Comparison of ENCODE assay signal across 10 cellular contexts in genomic region chr3:187799942-187800637, GRCh38. TPM values are rescaled to one million over a fixed set of nuclear protein-coding genes. Genes with fewer than 3 reads are reported as not detected.
DNase-seq lines count a peak whose midpoint lies in the region; ATAC-seq and TF ChIP-seq lines count a peak whose summit lies in the region.
"Had no signal": no experiment of that assay in that cellular context is flagged by ENCODE, and none has a peak within 500 bp of the region (broad histone marks: within the 10 kb centered on the region; RNA-seq: fewer than 3 reads in every experiment).

No MANE protein-coding gene starts in this region.

- no peaks in the 10 kb centered on the region for H3K9me2 ChIP-seq in OCI-LY7 (ENCODE audit: insufficient read depth, low read length)

- peaks cover 0 to under 1% of the 10 kb centered on the region in 2 donors for H3K27me3 Mint-ChIP-seq in natural killer cell (ENCODE audit: low read depth in 2 of 2)
- peaks cover 19% of the 10 kb centered on the region for H3K27me3 Mint-ChIP-seq in progenitor cell of endocrine pancreas

- peak overlapping the region; percentile 78 for H3K4me3 Mint-ChIP-seq in natural killer cell
- no peak overlapping the region for H3K4me3 Mint-ChIP-seq in progenitor cell of endocrine pancreas (ENCODE audit: low read depth)
- H3K4me3 Mint-ChIP-seq: neural crest cell had no signal

- no TSS peak for BruUV-seq in OCI-LY7 (replicated peaks; lab: Mats Ljungman, UMichigan)

- H3K36me3 ChIP-seq in OCI-LY7 (ENCODE audit: insufficient read depth, low read length) = no peaks in the 10 kb centered on the region
- H3K36me3 ChIP-seq: cardiac muscle cell, heart right ventricle had no signal

- POLR2A ChIA-PET in OCI-LY7 (lab: Charles Lee) = interaction anchor here (0.6 to 1.8 kb wide), 14 partner anchors 9 to 1135 kb away, joined by 3 to 9 read pairs (median 3); partner anchors contain the start of gene BCL6

- H3K4me1 Mint-ChIP-seq in natural killer cell = peaks cover 60% of the 10 kb centered on the region in 2 donors
- H3K4me1 Mint-ChIP-seq in progenitor cell of endocrine pancreas (ENCODE audit: low read depth) = peaks cover 12% of the 10 kb centered on the region
- H3K4me1 Mint-ChIP-seq: neural crest cell had no signal

- no peak overlapping the region for H3K27ac ChIP-seq in OCI-LY7 (ENCODE audit: low read depth, low read length, poor library complexity, severe bottlenecking)
- H3K27ac ChIP-seq: cardiac muscle cell had no signal

- intact Hi-C loops in OCI-LY7 (cut with micrococcal nuclease; ENCODE audit: unreplicated experiment) (no loop called here), natural killer cell (cut with micrococcal nuclease) (no loop called here), posterior vena cava (cut with DNase I) (no loop called here)

- peaks cover 0 to 5% of the 10 kb centered on the region in 2 donors for H3K9me3 Mint-ChIP-seq in natural killer cell
- no peaks in the 10 kb centered on the region for H3K9me3 Mint-ChIP-seq in progenitor cell of endocrine pancreas (ENCODE audit: low read depth)

- H3K4me1 ChIP-seq in OCI-LY7 (ENCODE audit: insufficient read depth, low read length, poor library complexity, severe bottlenecking) = peaks cover 31% of the 10 kb centered on the region

- DNase-seq in OCI-LY7 (ENCODE audit: low spot score) = no peak
- DNase-seq in natural killer cell = no peak
- DNase-seq in posterior vena cava (ENCODE audit: low spot score) = no peak
- DNase-seq in progenitor cell of endocrine pancreas (ENCODE audit: low spot score, unreplicated experiment) = no peak
- DNase-seq in G401 (ENCODE audit: low spot score) = no peak
- DNase-seq: heart right ventricle had no signal

- no peaks in the 10 kb centered on the region for H4K20me1 ChIP-seq in OCI-LY7 (ENCODE audit: insufficient read depth, low read length)

- no peak overlapping the region for H3K4me3 ChIP-seq in OCI-LY7 (ENCODE audit: low read depth, low read length, poor library complexity, severe bottlenecking)
- H3K4me3 ChIP-seq: cardiac muscle cell, heart right ventricle had no signal

- no peak for TF ChIP-seq CTCF in OCI-LY7 (conservative IDR thresholded peaks at IDR 0.05; ENCODE audit: low read length)
- no peak for TF ChIP-seq CTCF in natural killer cell (IDR thresholded peaks at IDR 0.05)
- no peak for TF ChIP-seq CTCF in progenitor cell of endocrine pancreas (IDR thresholded peaks at IDR 0.05; ENCODE audit: unreplicated experiment)

- peak overlapping the region; percentile 22; the same call in 1 of the 2 replicates for H3K4me2 ChIP-seq in OCI-LY7 (ENCODE audit: low read length)

- CTCF ChIA-PET in OCI-LY7 (lab: Charles Lee; ENCODE audit: unreplicated experiment) = interaction anchor here (0.8 kb wide), 1 partner anchor 17 kb away, joined by 3 read pairs; no protein-coding TSS in a partner anchor

- ATAC-seq in GM18873 (IDR thresholded peaks at IDR 0.05; ENCODE audit: low FRiP score, unreplicated experiment) = peak; percentile 42
- peak; percentile 47 for ATAC-seq in HG02678 (IDR thresholded peaks at IDR 0.05; ENCODE audit: unreplicated experiment)
- ATAC-seq in natural killer cell = peak; percentile 41 to 59 (median 52)
- ATAC-seq: heart right ventricle had no signal

- no peaks in the 10 kb centered on the region for H3K9me3 ChIP-seq in OCI-LY7 (ENCODE audit: low read length)
- H3K9me3 ChIP-seq: heart right ventricle had no signal

- no peaks in the 10 kb centered on the region for H3K79me2 ChIP-seq in OCI-LY7 (ENCODE audit: insufficient read depth, low read depth, low read length)

- in situ Hi-C loops in G401 (cut with HindIII; ENCODE audit: low sequenced_read_pairs) = no loop called here

- peak overlapping the region; percentile 19; the same call in 1 of the 2 replicates for H2AFZ ChIP-seq in OCI-LY7 (ENCODE audit: low read length)

- H3K36me3 Mint-ChIP-seq in natural killer cell (no peaks in the 10 kb centered on the region), progenitor cell of endocrine pancreas (ENCODE audit: insufficient read depth) (no peaks in the 10 kb centered on the region)

- peak overlapping the region; percentile 50 to 76 for H3K27ac Mint-ChIP-seq in natural killer cell
- H3K27ac Mint-ChIP-seq in progenitor cell of endocrine pancreas = no peak overlapping the region

RNA-seq across cellular contexts. Expression of gene BCL6, which starts 54.8 kb away (rescaled TPM):
- 62.4 and 65.6 TPM in 2 replicates for total RNA-seq in OCI-LY7 (2014; rRNA removed; shearing (Covaris generic))
- total RNA-seq in OCI-LY7 (2022) (251 and 256 TPM in 2 replicates), natural killer cell (10 to 100 TPM; 41.0 to 59.0 (median 45.2) TPM), posterior vena cava (100 to 1,000 TPM in 1 of 2 donors, 10 to 100 TPM in 1; 87.7 to 143 TPM), progenitor cell of endocrine pancreas (21.3 and 22.8 TPM in 2 replicates)
- 0.18 and 1.3 TPM in 2 replicates for total RNA-seq in G401 (2014; rRNA removed; shearing (Covaris generic))
